ENCODE assay signal across 8 cellular contexts in the genomic region with DNA sequence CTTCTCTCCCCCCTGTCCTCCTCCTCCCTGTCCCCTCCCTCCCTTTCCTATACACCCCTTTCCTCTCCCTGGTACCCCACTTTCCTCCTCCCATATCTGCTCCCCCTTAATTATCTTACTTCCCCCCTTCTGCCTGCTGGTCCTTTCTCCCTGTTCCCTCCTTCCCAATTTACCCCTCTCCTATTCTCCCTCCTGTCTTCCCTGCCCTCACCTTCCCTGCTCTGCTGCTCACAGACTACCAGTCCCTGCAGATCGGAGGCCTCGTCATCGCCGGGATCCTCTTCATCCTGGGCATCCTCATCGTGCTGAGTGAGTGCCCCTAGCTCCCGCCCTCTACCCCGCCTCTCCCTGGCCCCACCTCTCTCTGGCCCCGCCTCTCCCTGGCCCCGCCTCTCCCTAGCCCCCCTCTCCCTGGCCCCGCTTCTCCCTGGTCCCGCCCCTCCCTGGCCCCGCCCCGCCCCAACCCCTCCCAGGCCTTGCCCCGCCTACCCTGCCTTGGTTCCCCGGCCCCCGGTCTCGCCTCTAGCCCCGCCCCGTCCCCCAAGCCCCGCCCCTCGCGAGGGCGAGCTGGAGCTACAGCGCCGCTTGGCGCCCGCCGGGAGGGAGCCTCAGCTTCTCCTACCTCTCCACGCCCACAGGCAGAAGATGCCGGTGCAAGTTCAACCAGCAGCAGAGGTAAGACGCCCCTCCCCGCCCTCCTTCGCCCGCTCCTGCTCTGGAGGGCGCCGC. TPM values are rescaled to one million over a fixed set of nuclear protein-coding genes. Genes with fewer than 3 reads are reported as not detected.
DNase-seq lines count a peak whose midpoint lies in the region; ATAC-seq and TF ChIP-seq lines count a peak whose summit lies in the region.

No MANE protein-coding gene starts in this region.

- ATAC-seq in GM18861 (IDR thresholded peaks at IDR 0.05; ENCODE audit: unreplicated experiment), result peak; percentile 53

- no peak for TF ChIP-seq POLR2A in stomach (IDR thresholded peaks at IDR 0.05)

- intact Hi-C loops in stomach (cut with DNase I; ENCODE audit: low total_unique reads), result loop anchor here (10.0 kb wide), 1 partner anchor 124 kb away; a partner anchor contains a TSS

- H3K27me3 ChIP-seq in HUES64 (ENCODE audit: insufficient read depth, low read length), result peaks cover 35% of the 10 kb centered on the region
- H3K27me3 ChIP-seq in neuron (ENCODE audit: insufficient read depth, low read length), result no peaks in the 10 kb centered on the region
- peaks cover 0 to 56% (median 16%) of the 10 kb centered on the region in 3 donors for H3K27me3 ChIP-seq in stomach

- TF ChIP-seq CTCF in stomach (IDR thresholded peaks at IDR 0.05), result peak in 5 of 7 experiments; percentile 6 to 60 (median 26)

- peak overlapping the region; percentile 58 for H3K4me3 ChIP-seq in HUES64 (ENCODE audit: low read length)
- peak overlapping the region; percentile 43 for H3K4me3 ChIP-seq in neuron (ENCODE audit: low read length)
- H3K4me3 ChIP-seq in stomach, result peak overlapping the region; percentile 30 to 38 (median 34)

- H3K36me3 ChIP-seq in HUES64 (ENCODE audit: insufficient read depth, low read length) (no peaks in the 10 kb centered on the region), neuron (ENCODE audit: insufficient read depth, low read length) (no peaks in the 10 kb centered on the region), stomach (no peaks in the 10 kb centered on the region)

- H3K27ac ChIP-seq in HUES64 (ENCODE audit: low read depth, low read length) (no peak overlapping the region), stomach (peak overlapping the region; percentile 6 to 86 (median 84))

- no peak for TF ChIP-seq EP300 in stomach (IDR thresholded peaks at IDR 0.05)

- WGBS in HUES64, result under 1% methylated on average over 29 of the region's 36 CpGs
- 1 to 5% (median 2%) methylated on average over 8 to 35 of the region's 36 CpGs for WGBS in stomach, 5 donors

- no peak overlapping the region for H2AFZ ChIP-seq in neuron (ENCODE audit: low read depth, low read length)

- no peaks in the 10 kb centered on the region for H3K9me3 ChIP-seq in HUES64 (ENCODE audit: insufficient read depth, low read depth, low read length)
- H3K9me3 ChIP-seq in neuron (ENCODE audit: low read length), result no peaks in the 10 kb centered on the region
- no peaks in the 10 kb centered on the region for H3K9me3 ChIP-seq in stomach

- H3K4me1 ChIP-seq in HUES64 (ENCODE audit: insufficient read depth, low read length) (peaks cover 6% of the 10 kb centered on the region; the same call in 1 of the 2 replicates), neuron (ENCODE audit: insufficient read depth, low read length) (peaks cover 69% of the 10 kb centered on the region), stomach (peaks cover 31 to 77% (median 65%) of the 10 kb centered on the region in 4 donors)

- no peak overlapping the region; the same call in 1 of the 2 replicates for H3K9ac ChIP-seq in HUES64 (ENCODE audit: low read depth, low read length)

- peak; percentile 90 for DNase-seq in A172 (ENCODE audit: low spot score)
- peak; percentile 90 for DNase-seq in SIG-M5 treated with dmso at 0.1 percent for 504 hours (lab: John Stamatoyannopoulos, UW; ENCODE audit: unreplicated experiment)
- DNase-seq in activated naive CD4-positive, alpha-beta T cell (lab: John Stamatoyannopoulos, UW), result peak; percentile 91 to 97 (median 96)
- DNase-seq in foreskin melanocyte, result peak; percentile 67
- peak; percentile 97 for DNase-seq in stomach

RNA-seq across cellular contexts. Expression of a gene that starts 2.0 kb away (rescaled TPM):
- total RNA-seq in A172 (2014; rRNA removed; shearing (Covaris generic)), result not detected in 2 replicates
- polyA plus RNA-seq in HUES64 (2013, experiment 1 of 2), result 11.0 TPM
- polyA plus RNA-seq in HUES64 (2013, experiment 2 of 2), result 14.4 TPM
- total RNA-seq in stomach, result 1 to 10 TPM in 1 of 5 donors, not detected in 4; 2.6 TPM
- polyA plus RNA-seq in stomach, result under 1 TPM in 1 of 3 donors, not detected in 2; 0.55 TPM

RNA-seq across cellular contexts. Expression of a gene that starts 2.4 kb away (rescaled TPM):
- not detected in 2 replicates for total RNA-seq in A172 (2014; rRNA removed; shearing (Covaris generic))
- polyA plus RNA-seq in HUES64 (2013, experiment 1 of 2), result 4.7 TPM
- 9.3 TPM for polyA plus RNA-seq in HUES64 (2013, experiment 2 of 2)
- total RNA-seq in stomach, result 100 to 1,000 TPM in 1 of 5 donors, 10 to 100 TPM in 2, 1 to 10 TPM in 1, not detected in 1; 7.5 to 193 (median 14.8) TPM
- 10 to 100 TPM; 24.0 to 67.4 (median 60.3) TPM for polyA plus RNA-seq in stomach

RNA-seq across cellular contexts. Expression of a gene that starts 6.2 kb away (rescaled TPM):
- 0.43 TPM in 1 of 2 replicates, not detected in the other for total RNA-seq in A172 (2014; rRNA removed; shearing (Covaris generic))
- polyA plus RNA-seq in HUES64 (2013, experiment 1 of 2), result 1.4 TPM
- polyA plus RNA-seq in HUES64 (2013, experiment 2 of 2), result 3.4 TPM
- 10 to 100 TPM in 3 of 5 donors, 1 to 10 TPM in 2; 3.1 to 40.0 (median 16.3) TPM for total RNA-seq in stomach
- polyA plus RNA-seq in stomach, result 10 to 100 TPM in 2 of 3 donors, 1 to 10 TPM in 1; 4.4 to 18.6 (median 10.4) TPM

RNA-seq across cellular contexts. Expression of a gene that starts 13.5 kb away (rescaled TPM):
- 93.9 and 103 TPM in 2 replicates for total RNA-seq in A172 (2014; rRNA removed; shearing (Covaris generic))
- polyA plus RNA-seq in HUES64 (2013, experiment 1 of 2), result 75.1 TPM
- 102 TPM for polyA plus RNA-seq in HUES64 (2013, experiment 2 of 2)
- total RNA-seq in stomach, result 100 to 1,000 TPM in 1 of 5 donors, 10 to 100 TPM in 4; 10.3 to 118 (median 19.2) TPM
- 10 to 100 TPM; 37.9 to 81.1 (median 55.0) TPM for polyA plus RNA-seq in stomach

RNA-seq across cellular contexts. Expression of a gene that starts 25.4 kb away (rescaled TPM):
- 4.8 TPM in 1 of 2 replicates, not detected in the other for total RNA-seq in A172 (2014; rRNA removed; shearing (Covaris generic))
- polyA plus RNA-seq in HUES64 (2013, experiment 1 of 2), result not detected
- polyA plus RNA-seq in HUES64 (2013, experiment 2 of 2), result not detected
- total RNA-seq in stomach, result 100 to 1,000 TPM in 4 of 5 donors, 10 to 100 TPM in 1; 84.8 to 704 (median 191) TPM
- polyA plus RNA-seq in stomach, result 100 to 1,000 TPM; 442 to 800 (median 537) TPM
